8 cellular contexts compared by ENCODE assay signal in the genomic region with DNA sequence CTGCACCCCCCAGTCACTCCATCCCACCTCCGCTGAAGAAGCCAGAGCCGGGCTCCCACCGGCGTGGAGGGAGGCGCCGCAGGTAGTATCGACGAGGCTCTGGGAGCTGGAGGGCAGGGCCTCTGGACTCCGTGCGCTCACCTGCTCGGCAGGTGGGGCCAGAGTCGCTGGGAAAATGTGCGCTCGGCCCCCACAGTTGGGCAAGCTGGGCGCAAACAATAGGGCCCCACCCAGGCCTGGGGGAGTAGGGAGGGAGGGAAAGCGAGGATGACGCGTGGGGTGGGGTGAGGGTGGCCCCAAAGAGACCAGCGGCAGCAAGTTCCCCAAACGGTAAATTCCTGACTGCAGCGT. TPM values are rescaled to one million over a fixed set of nuclear protein-coding genes. Genes with fewer than 3 reads are reported as not detected.
DNase-seq lines count a peak whose midpoint lies in the region; ATAC-seq, FAIRE-seq and TF ChIP-seq lines count a peak whose summit lies in the region.

No MANE protein-coding gene starts in this region.

- H3K9me2 ChIP-seq in neural cell (ENCODE audit: insufficient read depth, low read length): no peaks in the 10 kb centered on the region

- peak overlapping the region; percentile 8 for H2AFZ ChIP-seq in endothelial cell of umbilical vein (ENCODE audit: low read depth, low read length)
- H2AFZ ChIP-seq in neural cell (ENCODE audit: low read depth, low read length): no peak overlapping the region

- H3K4me3 Mint-ChIP-seq in activated CD4-positive, alpha-beta memory T cell treated with anti-CD3 and anti-CD28 coated beads for 36 hours: no peak overlapping the region

- DNase-seq in NCI-H774 (lab: John Stamatoyannopoulos, UW): peak; percentile 54
- DNase-seq in endothelial cell of umbilical vein (ENCODE audit: low read depth, low spot score): peak; percentile 38
- DNase-seq in activated CD4-positive, alpha-beta memory T cell treated with anti-CD3 and anti-CD28 coated beads for 36 hours: no peak
- DNase-seq in NOMO-1 (lab: John Stamatoyannopoulos, UW; ENCODE audit: unreplicated experiment in 2 of 2): no peak
- DNase-seq in activated CD4-positive, alpha-beta T cell treated with anti-CD3 and anti-CD28 coated beads, Interleukin-2, amount 50 U/mL, for 1 hour: no peak

- H3K27me3 Mint-ChIP-seq in activated CD4-positive, alpha-beta memory T cell treated with anti-CD3 and anti-CD28 coated beads for 36 hours: peaks cover 20% of the 10 kb centered on the region

- no peak for FAIRE-seq in endothelial cell of umbilical vein (lab: Jason Lieb, UNC)

- H4K20me1 ChIP-seq in endothelial cell of umbilical vein (replicated peaks; ENCODE audit: control insufficient read depth, extremely low read depth, insufficient read depth, low read length) (no peaks in the 10 kb centered on the region), neural cell (ENCODE audit: insufficient read depth) (peaks cover 7% of the 10 kb centered on the region)

- intact Hi-C loops in endothelial cell of umbilical vein (cut with micrococcal nuclease): loop anchor here (1.0 to 2.0 kb wide), 3 partner anchors 9 to 15 kb away; no protein-coding TSS in a partner anchor
- intact Hi-C loops in activated CD4-positive, alpha-beta memory T cell treated with anti-CD3 and anti-CD28 coated beads for 36 hours (cut with micrococcal nuclease): no loop called here

- H3K9me3 ChIP-seq in ES-I3 (ENCODE audit: control insufficient read depth, insufficient read depth, low read length) (no peaks in the 10 kb centered on the region), endothelial cell of umbilical vein (replicated peaks; ENCODE audit: control insufficient read depth, insufficient read depth, low read length) (no peaks in the 10 kb centered on the region), neural cell (ENCODE audit: low read length) (no peaks in the 10 kb centered on the region)

- CTCF ChIA-PET in endothelial cell of umbilical vein (lab: Charles Lee): interaction anchor here (1.4 to 4.1 kb wide), 8 partner anchors 11 to 97 kb away, joined by 3 to 169 read pairs (median 19); a partner anchor contains a TSS
- CTCF ChIA-PET in activated CD4-positive, alpha-beta memory T cell treated with anti-CD3 and anti-CD28 coated beads for 36 hours (lab: Charles Lee): interaction anchor here (1.0 to 2.8 kb wide), 8 partner anchors 9 to 90 kb away, joined by 3 to 20 read pairs (median 7); a partner anchor contains a TSS

- TF ChIP-seq POLR2A in endothelial cell of umbilical vein (IDR thresholded peaks at IDR 0.05; ENCODE audit: low read depth, low read length): no peak

- dilution Hi-C loops in endothelial cell of umbilical vein (cut with MboI; ENCODE audit: extremely low pct_ligation_motif_present, low sequenced_read_pairs): no loop called here

- BruUV-seq in endothelial cell of umbilical vein (replicated peaks; lab: Mats Ljungman, UMichigan): no TSS peak

- TF ChIP-seq CTCF in endothelial cell of umbilical vein (IDR thresholded peaks at IDR 0.05; ENCODE audit: extremely low read depth in 1 of 2, insufficient read depth in 1 of 2, low read depth in 1 of 2, low read length in 2 of 2) (no peak), neural cell (IDR thresholded peaks at IDR 0.05; ENCODE audit: poor library complexity, severe bottlenecking) (no peak)

- H3K4me3 ChIP-seq in endothelial cell of umbilical vein (replicated peaks in 1 of 3; ENCODE audit: insufficient read depth in 1 of 3, low read depth in 1 of 3, low read length in 3 of 3) (peak overlapping the region; percentile 14 to 98 (median 52)), neural cell (ENCODE audit: low read length) (peak overlapping the region; percentile 76)

- no peaks in the 10 kb centered on the region for H3K9me3 Mint-ChIP-seq in activated CD4-positive, alpha-beta memory T cell treated with anti-CD3 and anti-CD28 coated beads for 36 hours

- H3K27me3 ChIP-seq in endothelial cell of umbilical vein (ENCODE audit: control insufficient read depth in 2 of 2, insufficient read depth in 2 of 2, low read length in 2 of 2) (peaks cover 0 to 7% of the 10 kb centered on the region in 2 experiments), neural cell (ENCODE audit: insufficient read depth, low read depth, low read length) (no peaks in the 10 kb centered on the region)

- H3K27ac ChIP-seq in endothelial cell of umbilical vein (ENCODE audit: insufficient read depth, low read depth, low read length) (peak overlapping the region; percentile 0), neural cell (ENCODE audit: low read length) (peak overlapping the region; percentile 69)

- H3K36me3 Mint-ChIP-seq in activated CD4-positive, alpha-beta memory T cell treated with anti-CD3 and anti-CD28 coated beads for 36 hours: no peaks in the 10 kb centered on the region

- POLR2A ChIA-PET in endothelial cell of umbilical vein (lab: Charles Lee): interaction anchor here (0.6 to 2.4 kb wide), 11 partner anchors 8 to 121 kb away, joined by 3 to 82 read pairs (median 5); a partner anchor contains a TSS
- POLR2A ChIA-PET in activated CD4-positive, alpha-beta memory T cell treated with anti-CD3 and anti-CD28 coated beads for 36 hours (lab: Charles Lee): interaction anchor here (1.1 kb wide), 1 partner anchor 26 kb away, joined by 4 read pairs; a partner anchor contains a TSS

- H3K79me2 ChIP-seq in endothelial cell of umbilical vein (ENCODE audit: control insufficient read depth, insufficient read depth, low read length): no peaks in the 10 kb centered on the region
- H3K79me2 ChIP-seq in neural cell (replicated peaks; ENCODE audit: insufficient read depth, low read length): peaks cover 47% of the 10 kb centered on the region

- TF ChIP-seq RAD21 in neural cell (conservative IDR thresholded peaks at IDR 0.05): no peak

- H3K9ac ChIP-seq in ES-I3 (ENCODE audit: low read depth, low read length) (peak overlapping the region; percentile 75), endothelial cell of umbilical vein (replicated peaks; ENCODE audit: extremely low read depth, insufficient read depth, low read length) (peak overlapping the region; percentile 71), neural cell (ENCODE audit: low read length) (peak overlapping the region; percentile 81)

- peaks cover 12% of the 10 kb centered on the region for H3K4me1 Mint-ChIP-seq in activated CD4-positive, alpha-beta memory T cell treated with anti-CD3 and anti-CD28 coated beads for 36 hours (ENCODE audit: low read depth)

- H3K36me3 ChIP-seq in ES-I3 (ENCODE audit: insufficient read depth, low read length) (no peaks in the 10 kb centered on the region), endothelial cell of umbilical vein (ENCODE audit: control insufficient read depth in 2 of 2, extremely low read depth in 1 of 2, insufficient read depth in 2 of 2, low read length in 2 of 2) (no peaks in the 10 kb centered on the region), neural cell (ENCODE audit: insufficient read depth, low read length) (no peaks in the 10 kb centered on the region)

- H3K4me2 ChIP-seq in endothelial cell of umbilical vein (ENCODE audit: insufficient read depth, low read length) (peak overlapping the region; percentile 3), neural cell (ENCODE audit: low read length) (peak overlapping the region; percentile 88)

- no peaks in the 10 kb centered on the region for H3F3A ChIP-seq in neural cell (ENCODE audit: insufficient read depth, low read length, poor library complexity, severe bottlenecking)

- no peak overlapping the region for H3K27ac Mint-ChIP-seq in activated CD4-positive, alpha-beta memory T cell treated with anti-CD3 and anti-CD28 coated beads for 36 hours

- H3K4me1 ChIP-seq in ES-I3 (ENCODE audit: insufficient read depth, low read length): peaks cover 6% of the 10 kb centered on the region; the same call in 1 of the 2 replicates
- no peaks in the 10 kb centered on the region for H3K4me1 ChIP-seq in endothelial cell of umbilical vein (ENCODE audit: control insufficient read depth, extremely low read depth, insufficient read depth, low read length)

- no peak for ATAC-seq in HG02938 (IDR thresholded peaks at IDR 0.05; ENCODE audit: unreplicated experiment)

- no peak for TF ChIP-seq EP300 in neural cell (conservative IDR thresholded peaks at IDR 0.05; ENCODE audit: poor library complexity, severe bottlenecking)

- H3K9me1 ChIP-seq in endothelial cell of umbilical vein (replicated peaks; ENCODE audit: control insufficient read depth, extremely low read depth, insufficient read depth, low read length): no peaks in the 10 kb centered on the region

RNA-seq across cellular contexts. Expression of a gene that starts 0.7 kb away (rescaled TPM):
- total RNA-seq in endothelial cell of umbilical vein: 170 and 171 TPM in 2 replicates
- polyA plus RNA-seq in endothelial cell of umbilical vein (98.0 and 100 TPM in 2 replicates), neural cell (46.1 and 82.2 TPM in 2 replicates)
- polyA plus RNA-seq in endothelial cell of umbilical vein (2011; cell fraction: cytosol; rRNA removed): 72.7 and 86.1 TPM in 2 replicates
- 60.0 and 77.0 TPM in 2 replicates for polyA plus RNA-seq in endothelial cell of umbilical vein (2011; cell fraction: nucleus; rRNA removed)
- polyA plus RNA-seq in endothelial cell of umbilical vein (2012): 69.4 and 88.4 TPM in 2 replicates
- polyA minus RNA-seq in endothelial cell of umbilical vein (69.0 and 85.2 TPM in 2 replicates), neural cell (102 and 125 TPM in 2 replicates)
- 66.7 TPM for polyA minus RNA-seq in endothelial cell of umbilical vein (2011; cell fraction: cytosol; rRNA and poly(A)+ RNA removed)
- polyA minus RNA-seq in endothelial cell of umbilical vein (2011; cell fraction: nucleus; rRNA and poly(A)+ RNA removed): 51.8 and 89.1 TPM in 2 replicates
- total RNA-seq in activated CD4-positive, alpha-beta memory T cell treated with anti-CD3 and anti-CD28 coated beads for 36 hours: under 1 TPM; 0.12 to 0.29 TPM

RNA-seq across cellular contexts. Expression of a gene that starts 25.9 kb away (rescaled TPM):
- total RNA-seq in endothelial cell of umbilical vein: 37.1 and 39.2 TPM in 2 replicates
- polyA plus RNA-seq in endothelial cell of umbilical vein: 57.3 and 58.3 TPM in 2 replicates
- 38.0 and 49.5 TPM in 2 replicates for polyA plus RNA-seq in endothelial cell of umbilical vein (2011; cell fraction: cytosol; rRNA removed)
- polyA plus RNA-seq in endothelial cell of umbilical vein (2011; cell fraction: nucleus; rRNA removed): 18.8 and 20.8 TPM in 2 replicates
- 30.9 and 49.7 TPM in 2 replicates for polyA plus RNA-seq in endothelial cell of umbilical vein (2012)
- 23.4 and 31.7 TPM in 2 replicates for polyA minus RNA-seq in endothelial cell of umbilical vein
- 31.0 TPM for polyA minus RNA-seq in endothelial cell of umbilical vein (2011; cell fraction: cytosol; rRNA and poly(A)+ RNA removed)
- polyA minus RNA-seq in endothelial cell of umbilical vein (2011; cell fraction: nucleus; rRNA and poly(A)+ RNA removed): 12.2 and 12.6 TPM in 2 replicates
- 17.8 and 20.5 TPM in 2 replicates for polyA plus RNA-seq in neural cell
- polyA minus RNA-seq in neural cell: 17.0 and 20.7 TPM in 2 replicates
- 1 to 10 TPM; 2.5 to 2.9 TPM for total RNA-seq in activated CD4-positive, alpha-beta memory T cell treated with anti-CD3 and anti-CD28 coated beads for 36 hours

RNA-seq across cellular contexts. Expression of a gene that starts 27.0 kb away (rescaled TPM):
- 163 and 168 TPM in 2 replicates for total RNA-seq in endothelial cell of umbilical vein
- polyA plus RNA-seq in endothelial cell of umbilical vein (377 and 431 TPM in 2 replicates), neural cell (3.5 and 7.6 TPM in 2 replicates)
- 210 and 266 TPM in 2 replicates for polyA plus RNA-seq in endothelial cell of umbilical vein (2011; cell fraction: cytosol; rRNA removed)
- polyA plus RNA-seq in endothelial cell of umbilical vein (2011; cell fraction: nucleus; rRNA removed): 701 and 710 TPM in 2 replicates
- 227 and 335 TPM in 2 replicates for polyA plus RNA-seq in endothelial cell of umbilical vein (2012)
- polyA minus RNA-seq in endothelial cell of umbilical vein (162 and 168 TPM in 2 replicates), neural cell (2.9 and 3.1 TPM in 2 replicates)
- 86.1 TPM for polyA minus RNA-seq in endothelial cell of umbilical vein (2011; cell fraction: cytosol; rRNA and poly(A)+ RNA removed)
- 97.3 and 130 TPM in 2 replicates for polyA minus RNA-seq in endothelial cell of umbilical vein (2011; cell fraction: nucleus; rRNA and poly(A)+ RNA removed)
- total RNA-seq in activated CD4-positive, alpha-beta memory T cell treated with anti-CD3 and anti-CD28 coated beads for 36 hours: 1 to 10 TPM in 1 of 2 experiments, under 1 TPM in 1; 0.76 to 1.4 TPM

RNA-seq across cellular contexts. Expression of a gene that starts 50.2 kb away (rescaled TPM):
- 57.4 and 67.3 TPM in 2 replicates for total RNA-seq in endothelial cell of umbilical vein
- polyA plus RNA-seq in endothelial cell of umbilical vein (75.5 and 92.5 TPM in 2 replicates), neural cell (272 and 281 TPM in 2 replicates)
- 80.0 and 90.6 TPM in 2 replicates for polyA plus RNA-seq in endothelial cell of umbilical vein (2011; cell fraction: cytosol; rRNA removed)
- 84.8 and 107 TPM in 2 replicates for polyA plus RNA-seq in endothelial cell of umbilical vein (2011; cell fraction: nucleus; rRNA removed)
- 89.8 and 107 TPM in 2 replicates for polyA plus RNA-seq in endothelial cell of umbilical vein (2012)
- polyA minus RNA-seq in endothelial cell of umbilical vein (53.4 and 54.1 TPM in 2 replicates), neural cell (169 and 177 TPM in 2 replicates)
- 23.6 TPM for polyA minus RNA-seq in endothelial cell of umbilical vein (2011; cell fraction: cytosol; rRNA and poly(A)+ RNA removed)
- polyA minus RNA-seq in endothelial cell of umbilical vein (2011; cell fraction: nucleus; rRNA and poly(A)+ RNA removed): 23.1 and 30.6 TPM in 2 replicates
- 10 to 100 TPM; 29.0 to 29.5 TPM for total RNA-seq in activated CD4-positive, alpha-beta memory T cell treated with anti-CD3 and anti-CD28 coated beads for 36 hours

RNA-seq across cellular contexts. Expression of a gene that starts 51.4 kb away (rescaled TPM):
- 0.23 and 0.24 TPM in 2 replicates for total RNA-seq in endothelial cell of umbilical vein
- polyA plus RNA-seq in endothelial cell of umbilical vein (0.07 and 0.11 TPM in 2 replicates), neural cell (0.79 and 1.5 TPM in 2 replicates)
- polyA plus RNA-seq in endothelial cell of umbilical vein (2011; cell fraction: cytosol; rRNA removed): 0.03 and 0.05 TPM in 2 replicates
- 0.96 and 1.0 TPM in 2 replicates for polyA plus RNA-seq in endothelial cell of umbilical vein (2011; cell fraction: nucleus; rRNA removed)
- 0.27 TPM in 1 of 2 replicates, not detected in the other for polyA plus RNA-seq in endothelial cell of umbilical vein (2012)
- polyA minus RNA-seq in endothelial cell of umbilical vein (0.06 TPM in 1 of 2 replicates, not detected in the other), neural cell (0.97 and 1.0 TPM in 2 replicates)
- polyA minus RNA-seq in endothelial cell of umbilical vein (2011; cell fraction: cytosol; rRNA and poly(A)+ RNA removed): not detected
- polyA minus RNA-seq in endothelial cell of umbilical vein (2011; cell fraction: nucleus; rRNA and poly(A)+ RNA removed): 0.05 and 0.14 TPM in 2 replicates
- total RNA-seq in activated CD4-positive, alpha-beta memory T cell treated with anti-CD3 and anti-CD28 coated beads for 36 hours: not detected

Comparison
In these comparisons a context has a peak if more than half of its experiments do, and no peak if none do; other contexts are left out.
1. DNase-seq: peak in NCI-H774 (single experiment) and endothelial cell of umbilical vein (single experiment); none in activated CD4-positive, alpha-beta memory T cell treated with anti-CD3 and anti-CD28 coated beads for 36 hours (single experiment), NOMO-1 (0 of 2) and activated CD4-positive, alpha-beta T cell treated with anti-CD3 and anti-CD28 coated beads, Interleukin-2, amount 50 U/mL, for 1 hour (single experiment).
2. RNA of a gene that starts 0.7 kb away (total RNA-seq): 170 to 171 TPM in endothelial cell of umbilical vein; 0.12 to 0.29 TPM in activated CD4-positive, alpha-beta memory T cell treated with anti-CD3 and anti-CD28 coated beads for 36 hours; every median in the first group is over 100 times any median in the second.
3. RNA of a gene that starts 27.0 kb away (total RNA-seq): 163 to 168 TPM in endothelial cell of umbilical vein; 0.76 to 1.4 TPM in activated CD4-positive, alpha-beta memory T cell treated with anti-CD3 and anti-CD28 coated beads for 36 hours; every median in the first group is over 10 times any median in the second.
4. Peak in every context shown above with its lines, with median percentiles within 50 percentile points of each other: H3K9ac ChIP-seq.